In the genomic region with DNA sequence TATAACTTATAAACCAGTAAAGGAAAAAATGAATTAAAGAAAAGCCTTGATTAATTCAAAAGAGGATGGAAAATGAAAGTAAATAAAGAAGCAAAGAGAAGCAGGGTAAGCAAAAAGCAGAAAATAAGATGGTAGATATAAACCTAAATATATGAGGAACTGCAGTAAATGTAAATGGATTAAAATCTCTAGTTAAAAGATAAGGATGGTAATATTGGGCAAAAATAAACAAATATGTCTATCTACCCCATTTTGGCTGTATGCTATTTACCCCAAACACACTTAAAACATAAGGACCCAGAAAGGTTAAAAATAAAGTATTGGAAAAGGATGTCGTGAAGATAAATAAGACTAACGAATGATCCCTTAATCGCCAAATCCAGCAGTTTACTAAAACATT, we compare ENCODE assay signal across 32 cellular contexts.
DNase-seq lines count a peak whose midpoint lies in the region; ATAC-seq, FAIRE-seq and TF ChIP-seq lines count a peak whose summit lies in the region.
"Had no signal": no experiment of that assay in that cellular context is flagged by ENCODE, and none has a peak within 500 bp of the region (broad histone marks: within the 10 kb centered on the region; RNA-seq: fewer than 3 reads in every experiment).

No MANE protein-coding gene starts in this region.

- H3K4me2 ChIP-seq in K562 (ENCODE audit: insufficient read depth, low read length) = no peak overlapping the region
- H3K4me2 ChIP-seq: A549 had no signal

- H2AFZ ChIP-seq in K562 (ENCODE audit: low read depth, low read length) = no peak overlapping the region

- no peaks in the 10 kb centered on the region for H3K9me1 ChIP-seq in K562 (ENCODE audit: control insufficient read depth, insufficient read depth, low read length)

- H3K4me3 ChIP-seq in HEK293 (ENCODE audit: low read depth, low read length) (no peak overlapping the region), K562 (no peak overlapping the region)
- H3K4me3 ChIP-seq: A549; BLaER1; BLaER1 treated with 17β-estradiol and CSF1 and Interleukin-3, amounts not matched to agents 10 nM and 100 nM had no signal

- H3K79me2 ChIP-seq in K562 (ENCODE audit: control insufficient read depth, insufficient read depth, low read length) = no peaks in the 10 kb centered on the region

- in situ Hi-C loops in K562 (cut with MboI) = no loop called here

- no peak for ATAC-seq in K562
- ATAC-seq: A549; CD8-positive, alpha-beta T cell had no signal

- WGBS in K562 (ENCODE audit: insufficient coverage, low coverage, missing lambda C conversion rate) = 4% methylated on average over 3 of the region's 3 CpGs

- BruUV-seq in K562 (replicated peaks; lab: Mats Ljungman, UMichigan) = no TSS peak

- TF ChIP-seq EP300 in K562 (IDR thresholded peaks at IDR 0.05; ENCODE audit: low read length) = no peak

- TF ChIP-seq CTCF in HEK293 (tag by site-specific recombination; IDR thresholded peaks at IDR 0.05) = no peak
- TF ChIP-seq CTCF in K562 (IDR thresholded peaks at IDR 0.05 in 2 of 3, conservative IDR thresholded peaks at IDR 0.05 in 1 of 3; ENCODE audit: insufficient read depth in 2 of 3, low read depth in 1 of 3, low read length in 3 of 3) = no peak

- POLR2A ChIA-PET in HEK293 (lab: Yijun Ruan, JAX) (no interaction called here), K562 (lab: Yijun Ruan, JAX) (no interaction called here)

- peaks cover 0 to 3% of the 10 kb centered on the region in 2 experiments; a peak in 1 of 5 replicates for H3K27me3 ChIP-seq in K562 (ENCODE audit: control insufficient read depth in 2 of 2, insufficient read depth in 2 of 2, low read length in 2 of 2)
- H3K27me3 ChIP-seq: BE2C, BLaER1 had no signal

- intact Hi-C loops in K562 (cut with micrococcal nuclease) = no loop called here

- no peak overlapping the region for H3K9ac ChIP-seq in K562 (ENCODE audit: insufficient read depth in 1 of 2, low read depth in 2 of 2, low read length in 2 of 2)
- H3K9ac ChIP-seq: BLaER1; BLaER1 treated with 17β-estradiol and CSF1 and Interleukin-3, amounts not matched to agents 10 nM and 100 nM had no signal

- H3K9me3 ChIP-seq in HEK293 (ENCODE audit: control insufficient read depth, insufficient read depth, low read depth, low read length) (no peaks in the 10 kb centered on the region; the same call in 1 of the 2 replicates), K562 (replicated peaks; ENCODE audit: control insufficient read depth, insufficient read depth, low read depth, low read length) (no peaks in the 10 kb centered on the region)
- H3K9me3 ChIP-seq: A549, BE2C had no signal

- no peak for TF ChIP-seq POLR2A in K562 (conservative IDR thresholded peaks at IDR 0.05)

- H4K20me1 ChIP-seq in K562 (replicated peaks; ENCODE audit: control insufficient read depth, insufficient read depth, low read length) = no peaks in the 10 kb centered on the region
- H4K20me1 ChIP-seq: BLaER1; BLaER1 treated with 17β-estradiol and CSF1 and Interleukin-3, amounts not matched to agents 10 nM and 100 nM had no signal

- peak; percentile 65 for FAIRE-seq in A204.1 (lab: Jason Lieb, UNC)
- FAIRE-seq in K562 (lab: Jason Lieb, UNC) = no peak
- FAIRE-seq: A549, D721Med had no signal

- H3K27ac ChIP-seq in HEK293 (ENCODE audit: extremely low read depth, low read depth, low read length) (no peak overlapping the region), K562 (ENCODE audit: extremely low read depth, low read depth, low read length) (no peak overlapping the region)
- H3K27ac ChIP-seq: 22Rv1; A549; BLaER1; BLaER1 treated with 17β-estradiol and CSF1 and Interleukin-3, amounts not matched to agents 10 nM and 100 nM; C4-2B had no signal

- no peaks in the 10 kb centered on the region for H3K36me3 ChIP-seq in HEK293 (ENCODE audit: control insufficient read depth in 2 of 2, insufficient read depth in 1 of 2, low read length in 2 of 2)
- no peaks in the 10 kb centered on the region for H3K36me3 ChIP-seq in K562 (ENCODE audit: control insufficient read depth, insufficient read depth, low read length)
- H3K36me3 ChIP-seq: BE2C, BLaER1 had no signal

- TF ChIP-seq RAD21 in K562 (CRISPR knock-in tag; conservative IDR thresholded peaks at IDR 0.05 in 1 of 2, IDR thresholded peaks at IDR 0.05 in 1 of 2) = no peak

- DNase-seq in K562 (ENCODE audit: extremely low read depth in 1 of 4, low spot score in 3 of 4) = no peak
- DNase-seq in stimulated activated naive CD4-positive, alpha-beta T cell (lab: John Stamatoyannopoulos, UW) = no peak
- no peak for DNase-seq in hepatic stellate cell (ENCODE audit: low spot score)
- no peak for DNase-seq in HPDE6-E6E7 (ENCODE audit: extremely low spot score)
- DNase-seq: 8988T; ACHN; AML-193; BE2C; C1 segment of cervical spinal cord; Caco-2; Calu3; CD4-positive, alpha-beta memory T cell; CD4-positive, alpha-beta T cell; CD4-positive, CD25-positive, alpha-beta regulatory T cell; CD8-positive, alpha-beta memory T cell; CD8-positive, alpha-beta T cell; COR-L47; DMS 273 treated with DMSO at 0.1 percent for 48 hours; DMS153; DMS53; DMS79; DMS79 treated with DMSO at 0.1 percent for 48 hours; DND-41; EL had no signal

- H3K4me1 ChIP-seq in HEK293 (ENCODE audit: control insufficient read depth, insufficient read depth, low read length) = no peaks in the 10 kb centered on the region
- H3K4me1 ChIP-seq in K562 (replicated peaks in 1 of 2; ENCODE audit: control insufficient read depth in 2 of 2, insufficient read depth in 2 of 2, low read length in 2 of 2) = no peaks in the 10 kb centered on the region
- H3K4me1 ChIP-seq: A549, BE2C, Caco-2 had no signal

- CTCF ChIA-PET in HEK293 (lab: Yijun Ruan, JAX) = no interaction called here
- CTCF ChIA-PET in K562 (lab: Yijun Ruan, JAX; ENCODE audit: low intra/inter-chr PET ratio) = no interaction called here

TF ChIP-seq in HEK293, 187 proteins besides CTCF, POLR2A, EP300 and RAD21:
- TF ChIP-seq, protein P1, sequence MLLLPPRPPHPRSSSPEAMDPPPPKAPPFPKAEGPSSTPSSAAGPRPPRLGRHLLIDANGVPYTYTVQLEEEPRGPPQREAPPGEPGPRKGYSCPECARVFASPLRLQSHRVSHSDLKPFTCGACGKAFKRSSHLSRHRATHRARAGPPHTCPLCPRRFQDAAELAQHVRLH (tag by site-specific recombination; IDR thresholded peaks at IDR 0.05) = no peak
- no peak for TF ChIP-seq ZNF311 (tag by site-specific recombination; IDR thresholded peaks at IDR 0.05; ENCODE audit: borderline replicate concordance)
- TF ChIP-seq ZNF654 (tag by site-specific recombination; IDR thresholded peaks at IDR 0.05; ENCODE audit: low read depth) = no peak
- no peak for TF ChIP-seq ZNF792 (tag by site-specific recombination; IDR thresholded peaks at IDR 0.05)
- TF ChIP-seq ZNF350 (tag by site-specific recombination; IDR thresholded peaks at IDR 0.05) = no peak
- TF ChIP-seq, protein P2, sequence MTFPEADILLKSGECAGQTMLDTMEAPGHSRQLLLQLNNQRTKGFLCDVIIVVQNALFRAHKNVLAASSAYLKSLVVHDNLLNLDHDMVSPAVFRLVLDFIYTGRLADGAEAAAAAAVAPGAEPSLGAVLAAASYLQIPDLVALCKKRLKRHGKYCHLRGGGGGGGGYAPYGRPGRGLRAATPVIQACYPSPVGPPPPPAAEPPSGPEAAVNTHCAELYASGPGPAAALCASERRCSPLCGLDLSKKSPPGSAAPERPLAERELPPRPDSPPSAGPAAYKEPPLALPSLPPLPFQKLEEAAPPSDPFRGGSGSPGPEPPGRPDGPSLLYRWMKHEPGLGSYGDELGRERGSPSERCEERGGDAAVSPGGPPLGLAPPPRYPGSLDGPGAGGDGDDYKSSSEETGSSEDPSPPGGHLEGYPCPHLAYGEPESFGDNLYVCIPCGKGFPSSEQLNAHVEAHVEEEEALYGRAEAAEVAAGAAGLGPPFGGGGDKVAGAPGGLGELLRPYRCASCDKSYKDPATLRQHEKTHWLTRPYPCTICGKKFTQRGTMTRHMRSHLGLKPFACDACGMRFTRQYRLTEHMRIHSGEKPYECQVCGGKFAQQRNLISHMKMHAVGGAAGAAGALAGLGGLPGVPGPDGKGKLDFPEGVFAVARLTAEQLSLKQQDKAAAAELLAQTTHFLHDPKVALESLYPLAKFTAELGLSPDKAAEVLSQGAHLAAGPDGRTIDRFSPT (tag by site-specific recombination; IDR thresholded peaks at IDR 0.05) = no peak
- no peak for TF ChIP-seq KLF16 (tag by site-specific recombination; IDR thresholded peaks at IDR 0.05)
- peak; percentile 94 for TF ChIP-seq SETDB1 (IDR thresholded peaks at IDR 0.05; ENCODE audit: insufficient read length, low read length)

TF ChIP-seq in K562, 482 proteins besides CTCF, POLR2A, EP300 and RAD21:
- TF ChIP-seq ZNF507 (tag; conservative IDR thresholded peaks at IDR 0.05) (peak; percentile 99), ZNF354B (CRISPR knock-in tag; IDR thresholded peaks at IDR 0.05) (peak; percentile 83), ZNF24 (IDR thresholded peaks at IDR 0.05) (no peak), RBM25 (IDR thresholded peaks at IDR 0.05; ENCODE audit: low read depth, low read length, severe bottlenecking) (peak; percentile 7), HIVEP1 (CRISPR knock-in tag; IDR thresholded peaks at IDR 0.05) (no peak)
- TF ChIP-seq, protein P3, sequence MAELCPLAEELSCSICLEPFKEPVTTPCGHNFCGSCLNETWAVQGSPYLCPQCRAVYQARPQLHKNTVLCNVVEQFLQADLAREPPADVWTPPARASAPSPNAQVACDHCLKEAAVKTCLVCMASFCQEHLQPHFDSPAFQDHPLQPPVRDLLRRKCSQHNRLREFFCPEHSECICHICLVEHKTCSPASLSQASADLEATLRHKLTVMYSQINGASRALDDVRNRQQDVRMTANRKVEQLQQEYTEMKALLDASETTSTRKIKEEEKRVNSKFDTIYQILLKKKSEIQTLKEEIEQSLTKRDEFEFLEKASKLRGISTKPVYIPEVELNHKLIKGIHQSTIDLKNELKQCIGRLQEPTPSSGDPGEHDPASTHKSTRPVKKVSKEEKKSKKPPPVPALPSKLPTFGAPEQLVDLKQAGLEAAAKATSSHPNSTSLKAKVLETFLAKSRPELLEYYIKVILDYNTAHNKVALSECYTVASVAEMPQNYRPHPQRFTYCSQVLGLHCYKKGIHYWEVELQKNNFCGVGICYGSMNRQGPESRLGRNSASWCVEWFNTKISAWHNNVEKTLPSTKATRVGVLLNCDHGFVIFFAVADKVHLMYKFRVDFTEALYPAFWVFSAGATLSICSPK (IDR thresholded peaks at IDR 0.05; ENCODE audit: borderline replicate concordance) = no peak
